In the genomic region with DNA sequence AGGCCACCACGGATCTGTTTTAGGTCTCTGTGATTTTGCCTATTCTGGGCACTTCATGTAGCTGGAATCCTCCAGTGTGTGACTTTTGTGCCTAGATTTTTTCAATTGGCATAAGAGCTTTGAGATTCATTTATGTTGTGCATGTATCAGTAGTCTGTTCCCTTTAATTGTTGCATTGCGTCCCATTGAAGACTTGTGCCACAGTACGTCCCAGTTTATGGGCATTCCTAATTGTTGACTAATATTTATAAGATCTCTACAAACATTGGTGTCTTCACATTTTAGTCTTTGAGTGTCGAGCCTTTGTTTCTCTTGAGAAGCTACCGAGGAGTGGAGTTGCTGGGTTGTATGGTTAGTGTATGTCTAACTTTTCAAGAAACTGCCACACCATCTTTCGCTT, we compare ENCODE assay signal across 8 cellular contexts. TPM values are rescaled to one million over a fixed set of nuclear protein-coding genes. Genes with fewer than 3 reads are reported as not detected.
A peak's percentile ranks its signal among the peaks of the same experiment; 100 is the strongest.
DNase-seq lines count a peak whose midpoint lies in the region; ATAC-seq and TF ChIP-seq lines count a peak whose summit lies in the region.

No MANE protein-coding gene starts in this region.

- no peaks in the 10 kb centered on the region for H3K9me3 Mint-ChIP-seq in activated CD4-positive, alpha-beta memory T cell treated with anti-CD3 and anti-CD28 coated beads, Interleukin-2, amount 10 ng/mL, durations not matched to agents 7 days and 5 days

- WGBS in heart left ventricle, 4 donors, result 68 to 74% (median 73%) methylated on average over 6 of the region's 6 CpGs
- no CpG with 5 or more reads among the region's 6 CpGs for WGBS in mesodermal cell (ENCODE audit: insufficient coverage in 2 of 2), 2 experiments
- WGBS in urinary bladder, result 40% methylated on average over 6 of the region's 6 CpGs

- peak overlapping the region; percentile 48 for H3K4me3 Mint-ChIP-seq in activated CD4-positive, alpha-beta memory T cell treated with anti-CD3 and anti-CD28 coated beads, Interleukin-2, amount 10 ng/mL, durations not matched to agents 7 days and 5 days

- no peak for ATAC-seq in heart left ventricle
- ATAC-seq in Right ventricle myocardium superior (ENCODE audit: poor library complexity), result no peak
- ATAC-seq in GM19467 (IDR thresholded peaks at IDR 0.05; ENCODE audit: unreplicated experiment), result no peak
- ATAC-seq in HG02938 (IDR thresholded peaks at IDR 0.05; ENCODE audit: unreplicated experiment), result no peak

- H3K27ac Mint-ChIP-seq in activated CD4-positive, alpha-beta memory T cell treated with anti-CD3 and anti-CD28 coated beads, Interleukin-2, amount 10 ng/mL, durations not matched to agents 7 days and 5 days, result no peak overlapping the region

- H3K9me3 ChIP-seq in heart left ventricle, result no peaks in the 10 kb centered on the region
- no peaks in the 10 kb centered on the region for H3K9me3 ChIP-seq in mesodermal cell (ENCODE audit: control insufficient read depth, low read length)

- no peak for TF ChIP-seq CTCF in heart left ventricle (IDR thresholded peaks at IDR 0.05)

- peaks cover 5% of the 10 kb centered on the region for H3K27me3 Mint-ChIP-seq in activated CD4-positive, alpha-beta memory T cell treated with anti-CD3 and anti-CD28 coated beads, Interleukin-2, amount 10 ng/mL, durations not matched to agents 7 days and 5 days

- H3K4me3 ChIP-seq in heart left ventricle (peak overlapping the region in 7 of 12 donors; percentile 68 to 99 (median 91)), mesodermal cell (ENCODE audit: extremely low read depth, insufficient read depth, low read length, poor library complexity, severe bottlenecking) (peak overlapping the region; percentile 84), urinary bladder (ENCODE audit: low read depth, low read length) (peak overlapping the region; percentile 97)

- intact Hi-C loops in heart left ventricle (cut with DNase I) (loop anchor here in 2 of 10 donors (2.0 to 5.0 kb wide), 2 partner anchors 34 to 35 kb away; partner anchors contain the start of genes AURKA (in 2 of the 2) and CSTF1 (in 2 of the 2)), Right ventricle myocardium superior (cut with DNase I) (no loop called here)

- TF ChIP-seq POLR2A in heart left ventricle (IDR thresholded peaks at IDR 0.05), result no peak

- H3K36me3 Mint-ChIP-seq in activated CD4-positive, alpha-beta memory T cell treated with anti-CD3 and anti-CD28 coated beads, Interleukin-2, amount 10 ng/mL, durations not matched to agents 7 days and 5 days (ENCODE audit: low read depth), result no peaks in the 10 kb centered on the region

- H3K4me1 ChIP-seq in heart left ventricle (peaks cover 6 to 38% (median 28%) of the 10 kb centered on the region in 12 donors), mesodermal cell (ENCODE audit: control insufficient read depth, insufficient read depth, low read length, poor library complexity, severe bottlenecking) (peaks cover 12% of the 10 kb centered on the region), urinary bladder (ENCODE audit: insufficient read depth) (no peaks in the 10 kb centered on the region)

- H3K27me3 ChIP-seq in heart left ventricle, result no peaks in the 10 kb centered on the region

- H3K36me3 ChIP-seq in heart left ventricle (peaks cover 0 to 14% (median 0%) of the 10 kb centered on the region in 9 donors), mesodermal cell (ENCODE audit: control insufficient read depth, insufficient read depth, low read length) (peaks cover 26% of the 10 kb centered on the region), urinary bladder (ENCODE audit: insufficient read depth) (no peaks in the 10 kb centered on the region)

- no peak for DNase-seq in heart left ventricle
- DNase-seq in Right ventricle myocardium superior, result no peak
- DNase-seq in activated CD4-positive, alpha-beta memory T cell treated with anti-CD3 and anti-CD28 coated beads, Interleukin-2, amount 10 ng/mL, durations not matched to agents 7 days and 5 days, result no peak
- DNase-seq in anterior cingulate cortex (lab: John Stamatoyannopoulos, UW), result no peak

- H3K27ac ChIP-seq in heart left ventricle (no peak overlapping the region), mesodermal cell (ENCODE audit: low read depth, low read length, severe bottlenecking) (no peak overlapping the region), urinary bladder (ENCODE audit: low read depth) (no peak overlapping the region)

- CTCF ChIA-PET in activated CD4-positive, alpha-beta memory T cell treated with anti-CD3 and anti-CD28 coated beads, Interleukin-2, amount 10 ng/mL, durations not matched to agents 7 days and 5 days (lab: Charles Lee), result interaction anchor here (1.0 to 1.2 kb wide), 4 partner anchors 15 to 111 kb away, joined by 4 to 5 read pairs (median 4); no protein-coding TSS in a partner anchor

- POLR2A ChIA-PET in activated CD4-positive, alpha-beta memory T cell treated with anti-CD3 and anti-CD28 coated beads, Interleukin-2, amount 10 ng/mL, durations not matched to agents 7 days and 5 days (lab: Charles Lee), result interaction anchor here (1.4 to 3.4 kb wide), 2 partner anchors 34 to 37 kb away, joined by 3 to 19 read pairs; partner anchors contain the start of genes AURKA and CSTF1

- peaks cover 13% of the 10 kb centered on the region for H3K4me1 Mint-ChIP-seq in activated CD4-positive, alpha-beta memory T cell treated with anti-CD3 and anti-CD28 coated beads, Interleukin-2, amount 10 ng/mL, durations not matched to agents 7 days and 5 days

RNA-seq across cellular contexts. Expression of gene FAM210B, which starts 0.7 kb away (rescaled TPM):
- total RNA-seq in heart left ventricle (10 to 100 TPM; 48.3 to 69.8 (median 57.2) TPM), Right ventricle myocardium superior (61.3 TPM), urinary bladder (31.2 TPM)
- polyA plus RNA-seq in heart left ventricle (10 to 100 TPM; 32.6 to 34.2 TPM), urinary bladder (49.0 TPM)
- total RNA-seq in activated CD4-positive, alpha-beta memory T cell treated with anti-CD3 and anti-CD28 coated beads, Interleukin-2, amount 10 ng/mL, durations not matched to agents 7 days and 5 days, result 1 to 10 TPM; 3.7 to 4.3 TPM
- 68.3 TPM for polyA plus RNA-seq in mesodermal cell (2013, experiment 1 of 2)
- 66.5 TPM for polyA plus RNA-seq in mesodermal cell (2013, experiment 2 of 2)

RNA-seq across cellular contexts. Expression of gene AURKA, which starts 33.9 kb away (rescaled TPM):
- total RNA-seq in heart left ventricle, result 10 to 100 TPM in 2 of 9 donors, 1 to 10 TPM in 7; 2.4 to 11.0 (median 6.3) TPM
- polyA plus RNA-seq in heart left ventricle, result 10 to 100 TPM in 1 of 2 donors, 1 to 10 TPM in 1; 2.2 to 19.5 TPM
- 6.0 TPM for total RNA-seq in Right ventricle myocardium superior
- 10 to 100 TPM; 91.9 to 95.4 TPM for total RNA-seq in activated CD4-positive, alpha-beta memory T cell treated with anti-CD3 and anti-CD28 coated beads, Interleukin-2, amount 10 ng/mL, durations not matched to agents 7 days and 5 days
- polyA plus RNA-seq in mesodermal cell (2013, experiment 1 of 2), result 61.5 TPM
- polyA plus RNA-seq in mesodermal cell (2013, experiment 2 of 2), result 65.7 TPM
- total RNA-seq in urinary bladder, result 13.5 TPM
- 2.5 TPM for polyA plus RNA-seq in urinary bladder

RNA-seq across cellular contexts. Expression of gene CSTF1, which starts 34.4 kb away (rescaled TPM):
- total RNA-seq in heart left ventricle, result 10 to 100 TPM; 16.0 to 27.3 (median 22.0) TPM
- polyA plus RNA-seq in heart left ventricle, result 10 to 100 TPM in 1 of 2 donors, 1 to 10 TPM in 1; 4.2 to 15.3 TPM
- 16.8 TPM for total RNA-seq in Right ventricle myocardium superior
- 10 to 100 TPM; 61.5 to 64.9 TPM for total RNA-seq in activated CD4-positive, alpha-beta memory T cell treated with anti-CD3 and anti-CD28 coated beads, Interleukin-2, amount 10 ng/mL, durations not matched to agents 7 days and 5 days
- 40.4 TPM for polyA plus RNA-seq in mesodermal cell (2013, experiment 1 of 2)
- 36.6 TPM for polyA plus RNA-seq in mesodermal cell (2013, experiment 2 of 2)
- total RNA-seq in urinary bladder, result 40.8 TPM
- 18.8 TPM for polyA plus RNA-seq in urinary bladder

RNA-seq across cellular contexts. Expression of gene CASS4, which starts 54.0 kb away (rescaled TPM):
- total RNA-seq in heart left ventricle (1 to 10 TPM in 2 of 9 donors, under 1 TPM in 7; 0.07 to 3.8 (median 0.50) TPM), Right ventricle myocardium superior (0.40 TPM), urinary bladder (1.9 TPM)
- polyA plus RNA-seq in heart left ventricle (under 1 TPM; 0.38 to 0.47 TPM), urinary bladder (1.1 TPM)
- 10 to 100 TPM; 13.2 TPM for total RNA-seq in activated CD4-positive, alpha-beta memory T cell treated with anti-CD3 and anti-CD28 coated beads, Interleukin-2, amount 10 ng/mL, durations not matched to agents 7 days and 5 days
- 0.26 TPM for polyA plus RNA-seq in mesodermal cell (2013, experiment 1 of 2)
- 0.40 TPM for polyA plus RNA-seq in mesodermal cell (2013, experiment 2 of 2)
